In the genomic region with DNA sequence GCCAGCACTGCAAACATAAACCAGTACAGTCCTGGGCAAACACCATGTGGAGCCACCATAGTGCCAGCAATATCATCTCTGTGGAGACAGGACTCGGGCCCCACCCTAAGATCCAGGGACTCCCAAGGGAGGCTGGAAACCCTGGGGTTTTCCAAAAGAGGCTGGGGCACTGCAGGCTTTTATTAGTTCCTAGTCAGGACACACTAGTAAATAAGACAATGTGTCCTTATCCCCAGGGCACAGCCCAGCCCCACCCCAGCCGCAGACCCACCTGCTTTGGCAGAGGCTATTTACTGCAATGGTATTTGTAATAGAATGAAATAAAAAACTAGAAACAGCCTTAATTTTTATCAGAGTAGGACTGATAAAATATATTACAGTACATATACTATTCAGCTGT, we compare ENCODE assay signal across 31 cellular contexts. TPM values are rescaled to one million over a fixed set of nuclear protein-coding genes. Genes with fewer than 3 reads are reported as not detected.
DNase-seq lines count a peak whose midpoint lies in the region; ATAC-seq and TF ChIP-seq lines count a peak whose summit lies in the region.
"Had no signal": no experiment of that assay in that cellular context is flagged by ENCODE, and none has a peak within 500 bp of the region (broad histone marks: within the 10 kb centered on the region; RNA-seq: fewer than 3 reads in every experiment).

No MANE protein-coding gene starts in this region.

- no peak for ATAC-seq in CD8-positive, alpha-beta T cell
- no peak for ATAC-seq in activated naive CD4-positive, alpha-beta T cell treated with anti-CD3 and anti-CD28 coated beads, Interleukin-2, amount 50 U/mL, for 72 hours
- no peak for ATAC-seq in GM18519 (IDR thresholded peaks at IDR 0.05; ENCODE audit: low FRiP score, unreplicated experiment)
- ATAC-seq: Right ventricle myocardium inferior had no signal

- no peak overlapping the region for H3K27ac Mint-ChIP-seq in CD8-positive, alpha-beta T cell
- H3K27ac Mint-ChIP-seq in endothelial cell (ENCODE audit: unreplicated experiment), result no peak overlapping the region
- no peak overlapping the region for H3K27ac Mint-ChIP-seq in activated naive CD4-positive, alpha-beta T cell treated with anti-CD3 and anti-CD28 coated beads, Interleukin-2, amount 50 U/mL, for 72 hours
- H3K27ac Mint-ChIP-seq: activated CD4-positive, alpha-beta memory T cell treated with anti-CD3 and anti-CD28 coated beads, Interleukin-2, amount 10 ng/mL, durations not matched to agents 7 days and 5 days; IgD-negative memory B cell; naive B cell had no signal

- H3K27me3 ChIP-seq in CD8-positive, alpha-beta T cell (ENCODE audit: insufficient read depth, low read length), result peaks cover 9% of the 10 kb centered on the region
- peaks cover 10 to 18% of the 10 kb centered on the region in 2 donors for H3K27me3 ChIP-seq in mucosa of rectum (ENCODE audit: control insufficient read depth in 2 of 2, insufficient read depth in 2 of 2, low read length in 2 of 2)

- H3K9ac ChIP-seq in mucosa of rectum (ENCODE audit: low read depth in 1 of 2, low read length in 2 of 2), result peak overlapping the region in 1 of 2 donors; percentile 76
- H3K9ac ChIP-seq: BLaER1 had no signal

- POLR2A ChIA-PET in CD8-positive, alpha-beta T cell (lab: Charles Lee), result no interaction called here

- no peak overlapping the region for H3K4me3 ChIP-seq in CD8-positive, alpha-beta T cell (ENCODE audit: low read depth, low read length)
- peak overlapping the region; percentile 61 to 62 for H3K4me3 ChIP-seq in mucosa of rectum (ENCODE audit: low read length in 2 of 2)
- H3K4me3 ChIP-seq: BLaER1 had no signal

- no peaks in the 10 kb centered on the region for H3K36me3 Mint-ChIP-seq in CD8-positive, alpha-beta T cell
- H3K36me3 Mint-ChIP-seq in endothelial cell (ENCODE audit: low read depth, unreplicated experiment), result peaks cover 4% of the 10 kb centered on the region
- no peaks in the 10 kb centered on the region for H3K36me3 Mint-ChIP-seq in activated naive CD4-positive, alpha-beta T cell treated with anti-CD3 and anti-CD28 coated beads, Interleukin-2, amount 50 U/mL, for 72 hours
- H3K36me3 Mint-ChIP-seq: IgD-negative memory B cell, naive B cell had no signal

- H3K36me3 ChIP-seq in CD8-positive, alpha-beta T cell (ENCODE audit: insufficient read depth, low read length), result no peaks in the 10 kb centered on the region
- peaks cover 3 to 6% of the 10 kb centered on the region in 2 donors for H3K36me3 ChIP-seq in mucosa of rectum (ENCODE audit: control insufficient read depth in 2 of 2, insufficient read depth in 2 of 2, low read length in 2 of 2)
- H3K36me3 ChIP-seq: BLaER1, cardiac muscle cell, gastroesophageal sphincter had no signal

- peak overlapping the region; percentile 23 for H3K4me3 Mint-ChIP-seq in CD8-positive, alpha-beta T cell
- H3K4me3 Mint-ChIP-seq in endothelial cell (ENCODE audit: unreplicated experiment), result peak overlapping the region; percentile 82
- H3K4me3 Mint-ChIP-seq: activated CD4-positive, alpha-beta memory T cell treated with anti-CD3 and anti-CD28 coated beads, Interleukin-2, amount 10 ng/mL, durations not matched to agents 7 days and 5 days; IgD-negative memory B cell had no signal

- no peaks in the 10 kb centered on the region for H3K9me3 ChIP-seq in CD8-positive, alpha-beta T cell (ENCODE audit: low read length)
- H3K9me3 ChIP-seq in mucosa of rectum (ENCODE audit: control insufficient read depth in 2 of 2, low read length in 2 of 2), result no peaks in the 10 kb centered on the region
- H3K9me3 ChIP-seq: BLaER1, gastroesophageal sphincter had no signal

- H3K27me3 Mint-ChIP-seq in CD8-positive, alpha-beta T cell (ENCODE audit: low read depth), result peaks cover 50% of the 10 kb centered on the region
- H3K27me3 Mint-ChIP-seq in endothelial cell (ENCODE audit: unreplicated experiment), result peaks cover 11% of the 10 kb centered on the region

- no peak overlapping the region for H3K27ac ChIP-seq in CD8-positive, alpha-beta T cell (ENCODE audit: low read depth, low read length)
- H3K27ac ChIP-seq in mucosa of rectum (ENCODE audit: low read depth in 2 of 2, low read length in 2 of 2), result peak overlapping the region in 1 of 2 donors; percentile 84
- H3K27ac ChIP-seq: BLaER1, cardiac muscle cell, gastroesophageal sphincter had no signal

- CTCF ChIA-PET in CD8-positive, alpha-beta T cell (lab: Charles Lee), result no interaction called here

- peaks cover 2% of the 10 kb centered on the region for H3K4me1 Mint-ChIP-seq in CD8-positive, alpha-beta T cell (ENCODE audit: low read depth)
- H3K4me1 Mint-ChIP-seq in endothelial cell (ENCODE audit: unreplicated experiment), result peaks cover 44% of the 10 kb centered on the region

- H3K4me1 ChIP-seq in CD8-positive, alpha-beta T cell (ENCODE audit: insufficient read depth, low read length), result no peaks in the 10 kb centered on the region
- H3K4me1 ChIP-seq in mucosa of rectum (ENCODE audit: control insufficient read depth in 2 of 2, insufficient read depth in 2 of 2, low read length in 2 of 2), result peaks cover 14 to 23% of the 10 kb centered on the region in 2 donors
- H3K4me1 ChIP-seq: BLaER1 had no signal

- no peaks in the 10 kb centered on the region for H3K9me3 Mint-ChIP-seq in CD8-positive, alpha-beta T cell
- no peaks in the 10 kb centered on the region for H3K9me3 Mint-ChIP-seq in endothelial cell (ENCODE audit: unreplicated experiment)
- no peaks in the 10 kb centered on the region for H3K9me3 Mint-ChIP-seq in activated naive CD4-positive, alpha-beta T cell treated with anti-CD3 and anti-CD28 coated beads, Interleukin-2, amount 50 U/mL, for 72 hours
- H3K9me3 Mint-ChIP-seq: activated CD4-positive, alpha-beta memory T cell treated with anti-CD3 and anti-CD28 coated beads, Interleukin-2, amount 10 ng/mL, durations not matched to agents 7 days and 5 days; IgD-negative memory B cell; naive B cell had no signal

- no peak for DNase-seq in CD8-positive, alpha-beta T cell
- DNase-seq in NCI-H69 (lab: John Stamatoyannopoulos, UW) (peak; percentile 12), endothelial cell (ENCODE audit: low spot score) (no peak), GM10266 (ENCODE audit: extremely low spot score) (no peak), AML-193 (lab: John Stamatoyannopoulos, UW) (no peak)
- DNase-seq in activated naive CD4-positive, alpha-beta T cell treated with anti-CD3 and anti-CD28 coated beads, Interleukin-2, amount 50 U/mL, for 72 hours (ENCODE audit: low spot score in 2 of 2), result no peak
- DNase-seq: activated CD4-positive, alpha-beta memory T cell treated with anti-CD3 and anti-CD28 coated beads, Interleukin-2, amount 10 ng/mL, durations not matched to agents 7 days and 5 days; activated CD4-positive, CD25-positive, alpha-beta regulatory T cell; activated gamma-delta T cell; amniotic stem cell; EL; GOT3; mesenchymal stem cell; MM.1S; naive B cell; NCI-H1436 treated with DMSO at 0.1 percent for 48 hours; NCI-H524 treated with DMSO at 0.1 percent for 48 hours; right cardiac atrium; stimulated activated CD8-positive, alpha-beta memory T cell treated with anti-CD3 and anti-CD28 coated beads, Interleukin-4, amount 100 ng/mL, for 48 hours; T-helper 9 cell had no signal

- intact Hi-C loops in CD8-positive, alpha-beta T cell (cut with DNase I, micrococcal nuclease), result no loop called here

- TF ChIP-seq CTCF in CD8-positive, alpha-beta T cell (IDR thresholded peaks at IDR 0.05), result no peak
- no peak for TF ChIP-seq CTCF in endothelial cell (IDR thresholded peaks at IDR 0.05; ENCODE audit: unreplicated experiment)
- no peak for TF ChIP-seq CTCF in GM10266 (IDR thresholded peaks at IDR 0.05; ENCODE audit: control insufficient read depth, insufficient read depth, low read depth, missing control alignments)

RNA-seq across cellular contexts. Expression of a gene that starts 0.5 kb away (rescaled TPM):
- total RNA-seq in CD8-positive, alpha-beta T cell, result not detected
- total RNA-seq in endothelial cell (ENCODE audit: unreplicated experiment), result 9.6 TPM
- total RNA-seq in activated naive CD4-positive, alpha-beta T cell treated with anti-CD3 and anti-CD28 coated beads, Interleukin-2, amount 50 U/mL, for 72 hours, result not detected
- total RNA-seq: A673; activated CD4-positive, alpha-beta memory T cell treated with anti-CD3 and anti-CD28 coated beads, Interleukin-2, amount 10 ng/mL, durations not matched to agents 7 days and 5 days; cardiac muscle cell; osteocyte; right cardiac atrium; Right ventricle myocardium inferior had no signal

RNA-seq across cellular contexts. Expression of a gene that starts 12.3 kb away (rescaled TPM):
- not detected for total RNA-seq in CD8-positive, alpha-beta T cell
- 347 TPM for total RNA-seq in endothelial cell (ENCODE audit: unreplicated experiment)
- 1 to 10 TPM in 1 of 2 donors, not detected in 1; 1.4 TPM for total RNA-seq in activated naive CD4-positive, alpha-beta T cell treated with anti-CD3 and anti-CD28 coated beads, Interleukin-2, amount 50 U/mL, for 72 hours
- total RNA-seq: A673; activated CD4-positive, alpha-beta memory T cell treated with anti-CD3 and anti-CD28 coated beads, Interleukin-2, amount 10 ng/mL, durations not matched to agents 7 days and 5 days; epithelial cell of proximal tubule; osteocyte had no signal

RNA-seq across cellular contexts. Expression of a gene that starts 21.0 kb away (rescaled TPM):
- not detected for total RNA-seq in CD8-positive, alpha-beta T cell
- total RNA-seq in endothelial cell (ENCODE audit: unreplicated experiment), result not detected
- not detected for total RNA-seq in activated naive CD4-positive, alpha-beta T cell treated with anti-CD3 and anti-CD28 coated beads, Interleukin-2, amount 50 U/mL, for 72 hours
- total RNA-seq: A673; activated CD4-positive, alpha-beta memory T cell treated with anti-CD3 and anti-CD28 coated beads, Interleukin-2, amount 10 ng/mL, durations not matched to agents 7 days and 5 days; cardiac muscle cell; dermis microvascular lymphatic vessel endothelial cell; osteocyte; right cardiac atrium; Right ventricle myocardium inferior had no signal

RNA-seq across cellular contexts. Expression of a gene that starts 25.7 kb away (rescaled TPM):
- total RNA-seq in CD8-positive, alpha-beta T cell, result not detected
- total RNA-seq in endothelial cell (ENCODE audit: unreplicated experiment), result not detected
- not detected for total RNA-seq in activated naive CD4-positive, alpha-beta T cell treated with anti-CD3 and anti-CD28 coated beads, Interleukin-2, amount 50 U/mL, for 72 hours
- total RNA-seq: A673; activated CD4-positive, alpha-beta memory T cell treated with anti-CD3 and anti-CD28 coated beads, Interleukin-2, amount 10 ng/mL, durations not matched to agents 7 days and 5 days; cardiac muscle cell; dermis microvascular lymphatic vessel endothelial cell; epithelial cell of proximal tubule; osteocyte; right cardiac atrium; Right ventricle myocardium inferior had no signal

Comparison
In these comparisons a context has a peak if more than half of its experiments do, and no peak if none do; other contexts are left out.
1. RNA of a gene that starts 0.5 kb away (total RNA-seq): 9.6 TPM in endothelial cell (single experiment); not detected in CD8-positive, alpha-beta T cell and not detected in activated naive CD4-positive, alpha-beta T cell treated with anti-CD3 and anti-CD28 coated beads, Interleukin-2, amount 50 U/mL, for 72 hours; every median in the first group is over 10 times any median in the second.
2. RNA of a gene that starts 12.3 kb away (total RNA-seq): 347 TPM in endothelial cell (single experiment); 1.4 TPM in activated naive CD4-positive, alpha-beta T cell treated with anti-CD3 and anti-CD28 coated beads, Interleukin-2, amount 50 U/mL, for 72 hours and not detected in CD8-positive, alpha-beta T cell; every median in the first group is over 100 times any median in the second.